16 cellular contexts compared by ENCODE assay signal in the genomic region with DNA sequence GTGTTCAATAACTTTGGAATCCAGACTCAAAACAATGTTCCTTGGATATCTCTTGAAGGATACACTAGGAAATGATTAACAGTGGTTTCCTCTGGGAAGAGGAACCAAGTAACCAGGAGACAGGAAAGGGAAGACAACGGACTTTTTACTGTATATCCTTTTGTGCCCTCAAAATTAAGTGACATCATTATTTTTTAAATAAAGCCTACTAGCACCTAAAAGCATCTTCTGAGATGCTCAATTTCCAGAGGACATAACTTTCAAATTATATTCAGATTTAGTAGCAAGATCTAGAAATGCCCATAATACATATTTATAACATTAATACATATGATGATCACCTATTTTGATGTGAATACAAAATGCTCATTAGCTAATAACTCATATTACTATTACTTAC.
"Had no signal": no experiment of that assay in that cellular context is flagged by ENCODE, and none has a peak within 500 bp of the region (broad histone marks: within the 10 kb centered on the region; RNA-seq: fewer than 3 reads in every experiment).

No MANE protein-coding gene starts in this region.

- H3K4me3 Mint-ChIP-seq: activated CD4-positive, alpha-beta T cell treated with anti-CD3 and anti-CD28 coated beads, Interleukin-2, amount 10 ng/mL, durations not matched to agents 7 days and 5 days; natural killer cell; T-helper 2 cell treated with Interferon-gamma antibody and Interleukin-4, amounts not matched to agents 5 μg/mL and 100 μg/mL, for 36 hours had no signal

- H3K27ac Mint-ChIP-seq: activated CD4-positive, alpha-beta T cell treated with anti-CD3 and anti-CD28 coated beads, Interleukin-2, amount 10 ng/mL, durations not matched to agents 7 days and 5 days; T-helper 2 cell treated with Interferon-gamma antibody and Interleukin-4, amounts not matched to agents 5 μg/mL and 100 μg/mL, for 36 hours had no signal

- DNase-seq: activated CD4-positive, alpha-beta T cell treated with anti-CD3 and anti-CD28 coated beads, Interleukin-2, amount 10 ng/mL, durations not matched to agents 7 days and 5 days; activated CD4-positive, CD25-positive, alpha-beta regulatory T cell; activated CD8-positive, alpha-beta memory T cell treated with anti-CD3 and anti-CD28 coated beads for 24 hours; activated naive CD4-positive, alpha-beta T cell treated with Interleukin-2 at 50 U/mL for 16 hours; foreskin keratinocyte; kidney glomerular epithelial cell; natural killer cell; nucleus accumbens; right cardiac atrium; small intestine; stimulated activated CD4-positive, alpha-beta T cell treated with anti-CD3 and anti-CD28 coated beads, Interleukin-4, amount 100 ng/mL, for 24 hours; stomach; SW 1271; testis had no signal

- H3K36me3 Mint-ChIP-seq: natural killer cell had no signal

- ATAC-seq: foreskin keratinocyte, natural killer cell, right cardiac atrium had no signal

- H3K4me3 ChIP-seq: stomach, testis, upper lobe of left lung had no signal

- H3K27ac ChIP-seq: foreskin keratinocyte, stomach, testis, upper lobe of left lung had no signal

- H3K9me3 Mint-ChIP-seq: activated CD4-positive, alpha-beta T cell treated with anti-CD3 and anti-CD28 coated beads, Interleukin-2, amount 10 ng/mL, durations not matched to agents 7 days and 5 days; natural killer cell; T-helper 2 cell treated with Interferon-gamma antibody and Interleukin-4, amounts not matched to agents 5 μg/mL and 100 μg/mL, for 36 hours had no signal

- H3K9me3 ChIP-seq: stomach, testis, upper lobe of left lung had no signal

- H3K27me3 ChIP-seq: foreskin keratinocyte, stomach, testis, upper lobe of left lung had no signal

- H3K27me3 Mint-ChIP-seq: activated CD4-positive, alpha-beta T cell treated with anti-CD3 and anti-CD28 coated beads, Interleukin-2, amount 10 ng/mL, durations not matched to agents 7 days and 5 days had no signal
